ENCODE assay signal across 34 cellular contexts in genomic region chr5:103330875-103331274, GRCh38.
"Had no signal": no experiment of that assay in that cellular context is flagged by ENCODE, and none has a peak within 500 bp of the region (broad histone marks: within the 10 kb centered on the region; RNA-seq: fewer than 3 reads in every experiment).

No MANE protein-coding gene starts in this region.

- H3K36me3 ChIP-seq: adrenal gland, ascending aorta, brain microvascular endothelial cell, breast epithelium, cardiac muscle cell had no signal

- DNase-seq: activated effector memory CD4-positive, alpha-beta T cell treated with anti-CD3 and anti-CD28 coated beads, Interleukin-2, amount 50 U/mL, for 16 hours; activated effector memory CD4-positive, alpha-beta T cell treated with Interleukin-2 at 50 U/mL for 16 hours; activated gamma-delta T cell; activated gamma-delta T cell treated with Interleukin-2 at 50 U/mL for 16 hours; activated naive CD4-positive, alpha-beta T cell; activated naive CD4-positive, alpha-beta T cell treated with anti-CD3 and anti-CD28 coated beads for 36 hours; activated naive CD4-positive, alpha-beta T cell treated with anti-CD3 and anti-CD28 coated beads, Interleukin-2, amount 10 ng/mL, durations not matched to agents 7 days and 5 days; activated naive CD4-positive, alpha-beta T cell treated with anti-CD3 and anti-CD28 coated beads, Interleukin-2, amount 50 U/mL, for 16 hours; activated naive CD4-positive, alpha-beta T cell treated with Interleukin-2 at 50 U/mL for 16 hours; activated naive CD8-positive, alpha-beta T cell treated with anti-CD3 and anti-CD28 coated beads for 36 hours; activated naive CD8-positive, alpha-beta T cell treated with anti-CD3 and anti-CD28 coated beads, Interleukin-2, amount 10 ng/mL, durations not matched to agents 7 days and 5 days; activated naive CD8-positive, alpha-beta T cell treated with anti-CD3 and anti-CD28 coated beads, Interleukin-2, amount 50 U/mL, for 24 hours; activated T-cell treated with anti-CD3 and anti-CD28 coated beads, Interleukin-2, amount 50 U/mL, for 1 hour; activated T-cell treated with anti-CD3 and anti-CD28 coated beads, Interleukin-2, amount 50 U/mL, for 24 hours; activated T-cell treated with anti-CD3 and anti-CD28 coated beads, Interleukin-2, amount 50 U/mL, for 4 hours; activated T-cell treated with anti-CD3 and anti-CD28 coated beads, Interleukin-2, amount 50 U/mL, for 48 hours; activated T-cell treated with anti-CD3 and anti-CD28 coated beads, Interleukin-2, amount 50 U/mL, for 72 hours; adrenal gland; amniotic stem cell; amygdala; anterior cingulate cortex; aorta; body of pancreas; brain microvascular endothelial cell; caudate nucleus; central memory CD4-positive, alpha-beta T cell; cerebellar nuclear complex had no signal

- FAIRE-seq: astrocyte, bronchial epithelial cell had no signal

- H3K27me3 ChIP-seq: adrenal gland, ascending aorta, body of pancreas, brain microvascular endothelial cell, breast epithelium, cardiac muscle cell had no signal

- H3K4me1 ChIP-seq: adrenal gland, ascending aorta, body of pancreas, breast epithelium had no signal

- ATAC-seq: activated naive CD4-positive, alpha-beta T cell treated with anti-CD3 and anti-CD28 coated beads, Interleukin-2, amount 50 U/mL, for 72 hours; activated naive CD8-positive, alpha-beta T cell treated with anti-CD3 and anti-CD28 coated beads, Interleukin-2, amount 50 U/mL, for 24 hours; activated T-cell treated with anti-CD3 and anti-CD28 coated beads, Interleukin-2, amount 50 U/mL, for 4 hours; activated T-cell treated with anti-CD3 and anti-CD28 coated beads, Interleukin-2, amount 50 U/mL, for 72 hours; activated T-helper 17 cell treated with anti-CD3 and anti-CD28 coated beads, Interleukin-2, amount 50 U/mL, for 72 hours; body of pancreas had no signal

- H3K4me3 ChIP-seq: adrenal gland, ascending aorta, body of pancreas, breast epithelium, cardiac muscle cell had no signal

- H3K27ac ChIP-seq: adrenal gland, ascending aorta, body of pancreas, brain microvascular endothelial cell, breast epithelium, cardiac muscle cell had no signal

- H3K9me3 ChIP-seq: adrenal gland, ascending aorta, body of pancreas, breast epithelium had no signal
